ENCODE assay signal across 10 cellular contexts in the genomic region with DNA sequence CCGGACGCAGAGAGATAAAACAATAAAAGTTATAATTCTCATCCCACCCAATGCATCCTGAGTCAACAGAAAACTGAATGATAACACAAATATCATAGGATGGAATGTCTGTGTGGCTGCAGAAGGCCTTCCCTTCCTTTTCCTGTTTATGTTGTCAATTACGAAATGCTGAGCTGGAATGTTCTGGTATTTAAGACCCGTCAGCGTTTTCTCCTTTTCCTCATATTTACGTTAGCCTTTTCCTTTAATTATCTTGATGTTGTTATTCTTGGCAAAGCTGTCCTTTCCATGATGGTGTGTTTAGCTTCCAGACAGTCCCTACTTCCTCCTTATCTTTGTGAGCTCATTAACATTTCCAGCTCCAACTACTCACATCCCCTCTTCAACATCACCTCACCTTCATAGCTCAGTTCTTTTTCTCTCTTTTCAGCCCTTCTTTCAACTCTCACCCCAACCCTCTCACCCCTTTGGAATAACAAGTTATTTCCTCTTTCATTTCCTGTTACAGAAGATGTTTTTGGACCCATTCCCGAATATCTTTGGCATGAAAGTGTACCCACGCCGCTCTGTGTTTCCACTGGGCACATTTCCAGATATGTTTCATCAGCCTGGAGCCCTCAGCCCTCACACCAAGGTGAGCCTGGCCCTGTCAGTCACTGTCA.
DNase-seq lines count a peak whose midpoint lies in the region; ATAC-seq and TF ChIP-seq lines count a peak whose summit lies in the region.
"Had no signal": no experiment of that assay in that cellular context is flagged by ENCODE, and none has a peak within 500 bp of the region (broad histone marks: within the 10 kb centered on the region; RNA-seq: fewer than 3 reads in every experiment).

No MANE protein-coding gene starts in this region.

- CTCF ChIA-PET in mammary epithelial cell (lab: Charles Lee; ENCODE audit: low non-redundant PET), result no interaction called here
- CTCF ChIA-PET in activated CD8-positive, alpha-beta T cell treated with anti-CD3 and anti-CD28 coated beads for 36 hours (lab: Charles Lee), result no interaction called here

- peak; percentile 47 for ATAC-seq in lung (ENCODE audit: insufficient read depth, low FRiP score)
- no peak for ATAC-seq in HG03095 (IDR thresholded peaks at IDR 0.05; ENCODE audit: unreplicated experiment)
- ATAC-seq in activated CD8-positive, alpha-beta T cell treated with anti-CD3 and anti-CD28 coated beads for 36 hours, result no peak

- H3K36me3 ChIP-seq in mammary epithelial cell (ENCODE audit: insufficient read depth, low read length), result no peaks in the 10 kb centered on the region
- no peaks in the 10 kb centered on the region for H3K36me3 ChIP-seq in lung (ENCODE audit: control insufficient read depth in 2 of 2, insufficient read depth in 2 of 2, low read length in 2 of 2)

- H3K9ac ChIP-seq in mammary epithelial cell (ENCODE audit: insufficient read depth, low read length), result no peak overlapping the region

- H3K9me3 ChIP-seq in mammary epithelial cell (replicated peaks; ENCODE audit: insufficient read depth, low read length), result no peaks in the 10 kb centered on the region
- no peaks in the 10 kb centered on the region for H3K9me3 ChIP-seq in lung (ENCODE audit: control insufficient read depth in 2 of 2, insufficient read depth in 1 of 2, low read length in 1 of 2)

- no peaks in the 10 kb centered on the region for H3K36me3 Mint-ChIP-seq in activated CD8-positive, alpha-beta T cell treated with anti-CD3 and anti-CD28 coated beads for 36 hours (ENCODE audit: low read depth)

- no TSS peak for BruUV-seq in mammary epithelial cell (replicated peaks; lab: Mats Ljungman, UMichigan)

- H2AFZ ChIP-seq in mammary epithelial cell (ENCODE audit: low read depth, low read length), result peak overlapping the region; percentile 83

- no peaks in the 10 kb centered on the region for H4K20me1 ChIP-seq in mammary epithelial cell (ENCODE audit: insufficient read depth, low read length)

- no peak overlapping the region for H3K4me3 Mint-ChIP-seq in activated CD8-positive, alpha-beta T cell treated with anti-CD3 and anti-CD28 coated beads for 36 hours
- H3K4me3 Mint-ChIP-seq: stimulated activated naive CD8-positive, alpha-beta T cell treated with anti-CD3 and anti-CD28 coated beads, Interleukin-15, Interleukin-2, amounts not matched to agents 100 ng/mL and 50 ng/mL, for 24 hours had no signal

- DNase-seq in AG09319 (ENCODE audit: extremely low read depth, low read depth), result peak; percentile 46
- peak; percentile 74 for DNase-seq in LoVo (ENCODE audit: low spot score)
- peak; percentile 66 for DNase-seq in mammary epithelial cell
- no peak for DNase-seq in lung (ENCODE audit: low spot score)
- no peak for DNase-seq in OCI-M1 (lab: John Stamatoyannopoulos, UW)
- no peak for DNase-seq in activated CD8-positive, alpha-beta T cell treated with anti-CD3 and anti-CD28 coated beads for 36 hours
- no peak for DNase-seq in NCI-H510A (lab: John Stamatoyannopoulos, UW)
- DNase-seq: RPMI8226 had no signal

- POLR2A ChIA-PET in activated CD8-positive, alpha-beta T cell treated with anti-CD3 and anti-CD28 coated beads for 36 hours (lab: Charles Lee), result no interaction called here

- whole genome bisulfite sequencing in mammary epithelial cell (ENCODE audit: low coverage, missing lambda C conversion rate), result 42% methylated on average over 9 of the region's 9 CpGs
- WGBS in lung, 2 donors, result 37 to 43% methylated on average over 9 of the region's 9 CpGs

- intact Hi-C loops in mammary epithelial cell (cut with micrococcal nuclease), result no loop called here
- intact Hi-C loops in activated CD8-positive, alpha-beta T cell treated with anti-CD3 and anti-CD28 coated beads for 36 hours (cut with micrococcal nuclease), result no loop called here

- H3K27me3 ChIP-seq in mammary epithelial cell (ENCODE audit: insufficient read depth, low read length) (no peaks in the 10 kb centered on the region), lung (ENCODE audit: control insufficient read depth, insufficient read depth) (no peaks in the 10 kb centered on the region)

- no peak overlapping the region for H3K27ac Mint-ChIP-seq in activated CD8-positive, alpha-beta T cell treated with anti-CD3 and anti-CD28 coated beads for 36 hours
- H3K27ac Mint-ChIP-seq: stimulated activated naive CD8-positive, alpha-beta T cell treated with anti-CD3 and anti-CD28 coated beads, Interleukin-15, Interleukin-2, amounts not matched to agents 100 ng/mL and 50 ng/mL, for 24 hours had no signal

- TF ChIP-seq CTCF in AG09319 (IDR thresholded peaks at IDR 0.05; ENCODE audit: low read depth, low read length), result no peak
- TF ChIP-seq CTCF in mammary epithelial cell (conservative IDR thresholded peaks at IDR 0.05 in 1 of 2, IDR thresholded peaks at IDR 0.05 in 1 of 2; ENCODE audit: extremely low read depth in 1 of 2, insufficient read depth in 1 of 2, low read depth in 1 of 2, low read length in 2 of 2), result no peak
- no peak for TF ChIP-seq CTCF in lung (IDR thresholded peaks at IDR 0.05; ENCODE audit: control extremely low read depth, extremely low read depth)
- no peak for TF ChIP-seq CTCF in activated CD8-positive, alpha-beta T cell treated with anti-CD3 and anti-CD28 coated beads for 36 hours (IDR thresholded peaks at IDR 0.05)

- H3K27ac ChIP-seq in mammary epithelial cell (ENCODE audit: insufficient read depth, low read depth, low read length) (peak overlapping the region; percentile 51), lung (ENCODE audit: low read depth in 1 of 2, low read length in 1 of 2) (peak overlapping the region in 1 of 2 donors; percentile 43)

- no peaks in the 10 kb centered on the region for H3K9me3 Mint-ChIP-seq in activated CD8-positive, alpha-beta T cell treated with anti-CD3 and anti-CD28 coated beads for 36 hours

- peak overlapping the region; percentile 62 for H3K4me2 ChIP-seq in mammary epithelial cell (ENCODE audit: insufficient read depth, low read depth, low read length)

- H3K4me1 Mint-ChIP-seq in activated CD8-positive, alpha-beta T cell treated with anti-CD3 and anti-CD28 coated beads for 36 hours (ENCODE audit: low read depth), result no peaks in the 10 kb centered on the region

- H3K4me1 ChIP-seq in mammary epithelial cell (ENCODE audit: insufficient read depth, low read length) (peaks cover 37% of the 10 kb centered on the region), lung (ENCODE audit: control insufficient read depth in 2 of 2, insufficient read depth in 2 of 2, low read length in 2 of 2) (no peaks in the 10 kb centered on the region)

- H3K4me3 ChIP-seq in mammary epithelial cell (replicated peaks in 1 of 3; ENCODE audit: insufficient read depth in 1 of 3, low read depth in 2 of 3, low read length in 3 of 3) (no peak overlapping the region), lung (no peak overlapping the region)

- H3K79me2 ChIP-seq in mammary epithelial cell (ENCODE audit: insufficient read depth, low read length), result no peaks in the 10 kb centered on the region

- H3K27me3 Mint-ChIP-seq in activated CD8-positive, alpha-beta T cell treated with anti-CD3 and anti-CD28 coated beads for 36 hours, result peaks cover 6% of the 10 kb centered on the region
- H3K27me3 Mint-ChIP-seq: stimulated activated naive CD8-positive, alpha-beta T cell treated with anti-CD3 and anti-CD28 coated beads, Interleukin-15, Interleukin-2, amounts not matched to agents 100 ng/mL and 50 ng/mL, for 24 hours had no signal

- dilution Hi-C loops in mammary epithelial cell (cut with HindIII; ENCODE audit: low sequenced_read_pairs), result no loop called here

- in situ Hi-C loops in mammary epithelial cell (cut with MboI; ENCODE audit: low sequenced_read_pairs in 2 of 2), result no loop called here

Comparison
In these comparisons a context has a peak if more than half of its experiments do, and no peak if none do; other contexts are left out.
1. DNase-seq: peak in AG09319 (single experiment), LoVo (single experiment) and mammary epithelial cell (single experiment); none in lung (single experiment), OCI-M1 (single experiment), activated CD8-positive, alpha-beta T cell treated with anti-CD3 and anti-CD28 coated beads for 36 hours (single experiment) and NCI-H510A (single experiment).